1 cellular context compared by ENCODE assay signal in genomic region chr7:2479276-2480070, GRCh38.
TF ChIP-seq lines count a peak whose summit lies in the region.

No MANE protein-coding gene starts in this region.

TF ChIP-seq in IMR-90, 13 proteins besides CTCF, POLR2A, EP300 and RAD21 (continued from another document):
- TF ChIP-seq RCOR1 (IDR thresholded peaks at IDR 0.05; ENCODE audit: insufficient replicate concordance, low read length) = peak; percentile 40
TF ChIP-seq in IMR-90: peak in this region for 1.
